Comparison of ENCODE assay signal across 8 cellular contexts in the genomic region with DNA sequence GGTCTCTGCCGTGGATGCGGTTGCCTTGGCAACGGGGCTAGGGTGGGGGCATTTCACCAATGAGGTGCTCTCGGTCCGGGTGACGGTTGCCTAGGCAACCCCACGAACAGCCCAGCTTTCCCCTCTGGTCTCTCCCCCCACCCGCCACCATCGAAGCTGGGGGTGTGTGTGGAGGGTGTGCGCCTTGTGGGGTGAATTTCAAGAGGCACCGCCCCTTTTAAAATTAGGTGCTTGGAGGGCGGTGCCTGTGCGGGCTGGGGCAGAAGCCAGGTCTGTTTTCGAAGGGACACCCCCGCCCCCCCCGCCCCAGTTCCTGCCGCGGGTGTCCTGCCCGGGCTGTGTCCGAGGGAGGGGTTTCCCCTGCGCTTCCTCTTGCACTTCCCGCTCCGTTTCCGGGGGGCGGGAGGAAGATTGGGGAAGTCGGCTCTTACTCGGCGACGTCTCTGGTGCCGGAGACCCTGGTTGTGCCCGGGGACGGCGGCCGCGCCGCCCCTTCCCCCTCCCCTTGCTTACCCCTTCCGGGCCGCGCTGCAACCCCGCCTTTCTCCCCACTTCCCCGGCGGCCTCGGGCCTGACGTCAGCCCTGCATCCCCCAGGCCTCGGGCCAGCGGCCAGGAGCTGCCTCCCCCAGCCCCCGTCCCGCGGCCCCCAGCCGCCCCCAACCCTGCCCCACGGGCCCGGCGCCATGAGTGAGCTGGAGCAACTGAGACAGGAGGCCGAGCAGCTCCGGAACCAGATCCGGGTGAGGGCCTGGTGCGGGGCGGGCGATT. TPM values are rescaled to one million over a fixed set of nuclear protein-coding genes. Genes with fewer than 3 reads are reported as not detected.
DNase-seq lines count a peak whose midpoint lies in the region; ATAC-seq and TF ChIP-seq lines count a peak whose summit lies in the region.

No MANE protein-coding gene starts in this region.

- TF ChIP-seq RAD21 in SK-N-SH (IDR thresholded peaks at IDR 0.05; ENCODE audit: low read length): no peak

- CTCF ChIA-PET in SK-N-SH (lab: Yijun Ruan, JAX): interaction anchor here (0.6 to 10.5 kb wide), 10 partner anchors 17 to 195 kb away, joined by 3 to 227 read pairs (median 4); a partner anchor contains a TSS

- H3K9me3 Mint-ChIP-seq in type B pancreatic cell: no peaks in the 10 kb centered on the region

- H3K9me2 ChIP-seq in SK-N-SH: no peaks in the 10 kb centered on the region

- H3K27me3 ChIP-seq in ACC112 (ENCODE audit: insufficient read depth, low read length) (no peaks in the 10 kb centered on the region), SK-N-SH (ENCODE audit: insufficient read depth) (no peaks in the 10 kb centered on the region), heart left ventricle (no peaks in the 10 kb centered on the region)

- ATAC-seq in GM18868 (IDR thresholded peaks at IDR 0.05; ENCODE audit: unreplicated experiment) (peak; percentile 28), heart left ventricle (peak; percentile 1 to 52 (median 20))

- no peak for TF ChIP-seq CTCF in SK-N-SH (IDR thresholded peaks at IDR 0.05)
- TF ChIP-seq CTCF in heart left ventricle (IDR thresholded peaks at IDR 0.05): no peak
- no peak for TF ChIP-seq CTCF in type B pancreatic cell (conservative IDR thresholded peaks at IDR 0.05)

- peak in 1 of 2 donors; percentile 25 for TF ChIP-seq POLR2A in heart left ventricle (IDR thresholded peaks at IDR 0.05)

- H3K4me1 ChIP-seq in ACC112 (ENCODE audit: control insufficient read depth, insufficient read depth, low read length, unreplicated experiment) (peaks cover 11% of the 10 kb centered on the region), SK-N-SH (ENCODE audit: control insufficient read depth in 1 of 2, insufficient read depth in 2 of 2, low read depth in 1 of 2, low read length in 1 of 2) (peaks cover 0 to 35% of the 10 kb centered on the region in 2 experiments; a peak in 1 of 4 replicates), heart left ventricle (peaks cover 0 to 51% (median 17%) of the 10 kb centered on the region in 12 donors)

- peak overlapping the region; percentile 87; the same call in 1 of the 2 replicates for H3K9ac ChIP-seq in SK-N-SH

- peaks cover 3% of the 10 kb centered on the region for H3K36me3 Mint-ChIP-seq in type B pancreatic cell

- H4K20me1 ChIP-seq in SK-N-SH (ENCODE audit: insufficient read depth): peaks cover 49% of the 10 kb centered on the region

- H3K79me2 ChIP-seq in ACC112 (ENCODE audit: control insufficient read depth, insufficient read depth, low read length, unreplicated experiment): peaks cover 34% of the 10 kb centered on the region
- peaks cover 49% of the 10 kb centered on the region for H3K79me2 ChIP-seq in SK-N-SH (ENCODE audit: insufficient read depth)

- H3K36me3 ChIP-seq in ACC112 (ENCODE audit: insufficient read depth, low read length) (no peaks in the 10 kb centered on the region; the same call in 1 of the 2 replicates), SK-N-SH (replicated peaks in 1 of 2; ENCODE audit: control insufficient read depth in 1 of 2, insufficient read depth in 2 of 2, low read length in 1 of 2) (peaks cover 23 to 41% of the 10 kb centered on the region in 2 experiments), heart left ventricle (peaks cover 0 to 44% (median 41%) of the 10 kb centered on the region in 9 donors)

- peak overlapping the region; percentile 94 for H3K4me3 ChIP-seq in ACC112 (ENCODE audit: low read depth, low read length)
- H3K4me3 ChIP-seq in SK-N-SH (ENCODE audit: low read depth in 2 of 2, low read length in 1 of 2): peak overlapping the region; percentile 83 to 98
- H3K4me3 ChIP-seq in heart left ventricle: peak overlapping the region; percentile 79 to 100 (median 96)

- H3K4me1 Mint-ChIP-seq in type B pancreatic cell (ENCODE audit: unreplicated experiment): peaks cover 10% of the 10 kb centered on the region

- H3K4me2 ChIP-seq in SK-N-SH: peak overlapping the region; percentile 95

- 19% methylated on average over 33 of the region's 59 CpGs for WGBS in SK-N-SH (ENCODE audit: low lambda C conversion rate)
- 2 to 6% (median 3%) methylated on average over 44 to 59 of the region's 59 CpGs for WGBS in heart left ventricle, 4 donors

- H3K27ac Mint-ChIP-seq in type B pancreatic cell: no peak overlapping the region

- H3K9me3 ChIP-seq in SK-N-SH (no peaks in the 10 kb centered on the region), heart left ventricle (no peaks in the 10 kb centered on the region)

- H2AFZ ChIP-seq in ACC112 (ENCODE audit: low read length, unreplicated experiment) (no peak overlapping the region), SK-N-SH (ENCODE audit: low read depth) (no peak overlapping the region)

- peaks cover 48% of the 10 kb centered on the region for H3F3A ChIP-seq in SK-N-SH (replicated peaks; ENCODE audit: insufficient read depth)

- H3K4me3 Mint-ChIP-seq in type B pancreatic cell: peak overlapping the region; percentile 85

- DNase-seq in HT1080 (ENCODE audit: low read depth) (peak; percentile 64), SK-N-SH (peak; percentile 96), heart left ventricle (peak; percentile 87 to 92 (median 89)), pons (ENCODE audit: low spot score) (peak; percentile 61), type B pancreatic cell (ENCODE audit: extremely low spot score, unreplicated experiment) (no peak)
- DNase-seq in activated naive CD8-positive, alpha-beta T cell treated with anti-CD3 and anti-CD28 coated beads, Interleukin-2, amount 50 U/mL, for 16 hours (ENCODE audit: low read depth, low spot score): peak; percentile 64

- POLR2A ChIA-PET in SK-N-SH (lab: Yijun Ruan, JAX): interaction anchor here (0.6 to 6.3 kb wide), 6 partner anchors 15 to 73 kb away, joined by 3 to 23 read pairs (median 8); a partner anchor contains a TSS

- no peak for TF ChIP-seq EP300 in SK-N-SH (IDR thresholded peaks at IDR 0.05; ENCODE audit: borderline replicate concordance in 1 of 2, low read depth in 1 of 2, low read length in 1 of 2)

- intact Hi-C loops in heart left ventricle (cut with DNase I): loop anchor here in 6 of 10 donors (5.0 to 10.0 kb wide), 6 partner anchors 61 to 208 kb away; a partner anchor contains a TSS

- H3K27me3 Mint-ChIP-seq in type B pancreatic cell: peaks cover 7% of the 10 kb centered on the region

- H3K27ac ChIP-seq in ACC112 (ENCODE audit: low read depth, low read length): peak overlapping the region; percentile 35
- H3K27ac ChIP-seq in SK-N-SH (ENCODE audit: low read depth in 2 of 2, low read length in 1 of 2): peak overlapping the region; percentile 66 to 90; a peak in 3 of 4 replicates
- peak overlapping the region; percentile 88 to 100 (median 98) for H3K27ac ChIP-seq in heart left ventricle

TF ChIP-seq in SK-N-SH, 30 proteins besides CTCF, POLR2A, EP300 and RAD21 (continues in another document):
- TF ChIP-seq TCF12 (IDR thresholded peaks at IDR 0.05): no peak
- no peak; the same call in 1 of the 2 replicates for TF ChIP-seq RXRA (IDR thresholded peaks at IDR 0.05; ENCODE audit: borderline replicate concordance, low read depth)

RNA-seq across cellular contexts. Expression of a gene that starts 2.2 kb away (rescaled TPM):
- 92.6 and 162 TPM in 2 replicates for total RNA-seq in HT1080 (2014; rRNA removed; shearing (Covaris generic))
- 227 and 261 TPM in 2 replicates for polyA plus RNA-seq in HT1080 (2015; cell fraction: cytosol; rRNA removed)
- polyA plus RNA-seq in HT1080 (2015; cell fraction: nucleus; rRNA removed): 128 and 129 TPM in 2 replicates
- polyA plus RNA-seq in SK-N-SH (2012; rRNA removed) (276 and 398 TPM in 2 replicates), heart left ventricle (100 to 1,000 TPM in 1 of 2 donors, 10 to 100 TPM in 1; 48.0 to 199 TPM)
- polyA plus RNA-seq in SK-N-SH (2012; cell fraction: cytosol; rRNA removed): 195 and 393 TPM in 2 replicates
- polyA plus RNA-seq in SK-N-SH (2012; cell fraction: nucleus; rRNA removed): 231 and 304 TPM in 2 replicates
- total RNA-seq in heart left ventricle (100 to 1,000 TPM in 7 of 9 donors, 10 to 100 TPM in 2; 94.8 to 188 (median 122) TPM), type B pancreatic cell (ENCODE audit: low replicate concordance) (179 and 203 TPM in 2 replicates)

RNA-seq across cellular contexts. Expression of a gene that starts 18.3 kb away (rescaled TPM):
- total RNA-seq in HT1080 (2014; rRNA removed; shearing (Covaris generic)): 11.9 and 13.8 TPM in 2 replicates
- 6.2 and 6.4 TPM in 2 replicates for polyA plus RNA-seq in HT1080 (2015; cell fraction: cytosol; rRNA removed)
- polyA plus RNA-seq in HT1080 (2015; cell fraction: nucleus; rRNA removed): 71.1 and 87.8 TPM in 2 replicates
- polyA plus RNA-seq in SK-N-SH (2012; rRNA removed) (17.4 and 19.4 TPM in 2 replicates), heart left ventricle (10 to 100 TPM; 12.9 to 23.8 TPM)
- 3.3 and 5.9 TPM in 2 replicates for polyA plus RNA-seq in SK-N-SH (2012; cell fraction: cytosol; rRNA removed)
- polyA plus RNA-seq in SK-N-SH (2012; cell fraction: nucleus; rRNA removed): 99.4 and 118 TPM in 2 replicates
- total RNA-seq in heart left ventricle (10 to 100 TPM; 14.1 to 31.7 (median 23.2) TPM), type B pancreatic cell (ENCODE audit: low replicate concordance) (49.5 and 79.4 TPM in 2 replicates)

RNA-seq across cellular contexts. Expression of a gene that starts 19.5 kb away (rescaled TPM):
- total RNA-seq in HT1080 (2014; rRNA removed; shearing (Covaris generic)): not detected in 2 replicates
- not detected in 2 replicates for polyA plus RNA-seq in HT1080 (2015; cell fraction: cytosol; rRNA removed)
- polyA plus RNA-seq in HT1080 (2015; cell fraction: nucleus; rRNA removed): not detected in 2 replicates
- polyA plus RNA-seq in SK-N-SH (2012; rRNA removed): 0.67 and 0.93 TPM in 2 replicates
- polyA plus RNA-seq in SK-N-SH (2012; cell fraction: cytosol; rRNA removed): 1.2 and 2.0 TPM in 2 replicates
- 1.3 and 2.2 TPM in 2 replicates for polyA plus RNA-seq in SK-N-SH (2012; cell fraction: nucleus; rRNA removed)
- total RNA-seq in heart left ventricle: not detected
- not detected for polyA plus RNA-seq in heart left ventricle
- total RNA-seq in type B pancreatic cell (ENCODE audit: low replicate concordance): 1.8 and 2.4 TPM in 2 replicates

RNA-seq across cellular contexts. Expression of a gene that starts 30.2 kb away (rescaled TPM):
- 167 and 168 TPM in 2 replicates for total RNA-seq in HT1080 (2014; rRNA removed; shearing (Covaris generic))
- 42.8 and 59.8 TPM in 2 replicates for polyA plus RNA-seq in HT1080 (2015; cell fraction: cytosol; rRNA removed)
- polyA plus RNA-seq in HT1080 (2015; cell fraction: nucleus; rRNA removed): 19.2 TPM in 2 replicates
- polyA plus RNA-seq in SK-N-SH (2012; rRNA removed): 63.8 and 81.8 TPM in 2 replicates
- 46.0 and 60.0 TPM in 2 replicates for polyA plus RNA-seq in SK-N-SH (2012; cell fraction: cytosol; rRNA removed)
- 30.7 and 40.4 TPM in 2 replicates for polyA plus RNA-seq in SK-N-SH (2012; cell fraction: nucleus; rRNA removed)
- 10 to 100 TPM; 24.1 to 41.3 (median 28.9) TPM for total RNA-seq in heart left ventricle
- 10 to 100 TPM; 42.1 to 62.4 TPM for polyA plus RNA-seq in heart left ventricle
- total RNA-seq in type B pancreatic cell (ENCODE audit: low replicate concordance): 39.2 and 41.0 TPM in 2 replicates

RNA-seq across cellular contexts. Expression of a gene that starts 34.4 kb away (rescaled TPM):
- not detected in 2 replicates for total RNA-seq in HT1080 (2014; rRNA removed; shearing (Covaris generic))
- polyA plus RNA-seq in HT1080 (2015; cell fraction: cytosol; rRNA removed): not detected in 2 replicates
- polyA plus RNA-seq in HT1080 (2015; cell fraction: nucleus; rRNA removed): not detected in 2 replicates
- polyA plus RNA-seq in SK-N-SH (2012; rRNA removed) (0.30 and 0.32 TPM in 2 replicates), heart left ventricle (under 1 TPM; 0.08 to 0.37 TPM)
- 0.13 and 0.33 TPM in 2 replicates for polyA plus RNA-seq in SK-N-SH (2012; cell fraction: cytosol; rRNA removed)
- polyA plus RNA-seq in SK-N-SH (2012; cell fraction: nucleus; rRNA removed): 1.5 TPM in 2 replicates
- total RNA-seq in heart left ventricle (under 1 TPM in 4 of 9 donors, not detected in 5; 0.15 to 0.59 (median 0.45) TPM), type B pancreatic cell (ENCODE audit: low replicate concordance) (1.8 and 2.5 TPM in 2 replicates)

Comparison
In these comparisons a context has a peak if more than half of its experiments do, and no peak if none do; other contexts are left out.
1. H3K27ac ChIP-seq: peak in every context shown above with its lines; median percentile 98 in heart left ventricle; 78 in SK-N-SH; 35 in ACC112.